ENCODE assay signal across 22 cellular contexts in genomic region chr3:98712726-98713125, GRCh38. TPM values are rescaled to one million over a fixed set of nuclear protein-coding genes. Genes with fewer than 3 reads are reported as not detected.
DNase-seq lines count a peak whose midpoint lies in the region; ATAC-seq and TF ChIP-seq lines count a peak whose summit lies in the region.
"Had no signal": no experiment of that assay in that cellular context is flagged by ENCODE, and none has a peak within 500 bp of the region (broad histone marks: within the 10 kb centered on the region; RNA-seq: fewer than 3 reads in every experiment).

No MANE protein-coding gene starts in this region.

- WGBS in trophoblast cell (ENCODE audit: extremely low coverage, insufficient coverage, insufficient read length): no CpG with 5 or more reads among the region's 6 CpGs

- DNase-seq in epithelial cell of esophagus (ENCODE audit: low read depth): peak; percentile 17
- DNase-seq in trophoblast cell: peak; percentile 85 to 95
- no peak for DNase-seq in KBM-7
- no peak for DNase-seq in effector CD8-positive, alpha-beta T cell (lab: John Stamatoyannopoulos, UW)
- DNase-seq: 8988T; ACHN; BE2C; C1 segment of cervical spinal cord; CD4-positive, alpha-beta memory T cell; CD4-positive, CD25-positive, alpha-beta regulatory T cell; CD8-positive, alpha-beta memory T cell; COR-L47; DMS 273 treated with DMSO at 0.1 percent for 48 hours; DMS153; DMS53; DMS79; DND-41; EL; GDM1 had no signal

- H3K23ac ChIP-seq in trophoblast cell (ENCODE audit: low read length): no peak overlapping the region

- H3K14ac ChIP-seq in trophoblast cell (ENCODE audit: low read length): no peak overlapping the region

- H4K91ac ChIP-seq in trophoblast cell (ENCODE audit: low read depth, low read length): no peak overlapping the region

- H3K9me3 ChIP-seq in trophoblast cell (ENCODE audit: insufficient read depth, low read depth, low read length): no peaks in the 10 kb centered on the region
- H3K9me3 ChIP-seq: BLaER1 had no signal

- no peak overlapping the region for H3K4me2 ChIP-seq in trophoblast cell (ENCODE audit: low read length)
- H3K4me2 ChIP-seq: BLaER1 had no signal

- no peak for TF ChIP-seq CTCF in epithelial cell of esophagus (IDR thresholded peaks at IDR 0.05; ENCODE audit: insufficient read depth, low read depth, low read length, missing control alignments)

- H2AFZ ChIP-seq in trophoblast cell (ENCODE audit: insufficient read depth, low read length, poor library complexity): no peak overlapping the region

- no peak overlapping the region for H2BK120ac ChIP-seq in trophoblast cell (ENCODE audit: insufficient read depth, low read length, poor library complexity)

- H3K4ac ChIP-seq in trophoblast cell (ENCODE audit: low read depth, low read length): no peak overlapping the region

- no peak overlapping the region for H2AK5ac ChIP-seq in trophoblast cell (ENCODE audit: low read length)

- no peak overlapping the region for H3K27ac ChIP-seq in trophoblast cell (ENCODE audit: low read depth, low read length)
- H3K27ac ChIP-seq: BLaER1 had no signal

- H4K8ac ChIP-seq in trophoblast cell (ENCODE audit: low read depth, low read length): no peak overlapping the region

- H3K79me1 ChIP-seq in trophoblast cell (ENCODE audit: low read length): no peaks in the 10 kb centered on the region

- no peak overlapping the region for H4K12ac ChIP-seq in trophoblast cell (ENCODE audit: low read depth, low read length)

- H3K27me3 ChIP-seq in trophoblast cell (ENCODE audit: insufficient read depth, low read length): no peaks in the 10 kb centered on the region
- H3K27me3 ChIP-seq: BE2C, BLaER1 had no signal

- H2BK5ac ChIP-seq in trophoblast cell (ENCODE audit: low read depth, low read length, poor library complexity): no peak overlapping the region

- no peak overlapping the region for H3K18ac ChIP-seq in trophoblast cell (ENCODE audit: low read length)

- H3K4me3 ChIP-seq in epithelial cell of esophagus (ENCODE audit: low read length) (no peak overlapping the region), trophoblast cell (ENCODE audit: low read depth, low read length) (no peak overlapping the region)
- H3K4me3 ChIP-seq: BLaER1, GM12878 had no signal

- peaks cover 2 to 5% of the 10 kb centered on the region in 2 experiments for H3K4me1 ChIP-seq in trophoblast cell (ENCODE audit: control insufficient read depth in 1 of 2, insufficient read depth in 2 of 2, low read length in 2 of 2)

- H3K36me3 ChIP-seq in trophoblast cell (ENCODE audit: control insufficient read depth in 1 of 2, insufficient read depth in 2 of 2, low read length in 2 of 2): no peaks in the 10 kb centered on the region
- H3K36me3 ChIP-seq: BE2C, BLaER1 had no signal

- no peaks in the 10 kb centered on the region for H3K79me2 ChIP-seq in trophoblast cell (ENCODE audit: control insufficient read depth, insufficient read depth, low read length, poor library complexity)

- in situ Hi-C loops in KBM-7 (cut with MboI; ENCODE audit: low pct_unique_long_range_greater_than_20kb, low sequenced_read_pairs): no loop called here

- no peak overlapping the region for H3K9ac ChIP-seq in trophoblast cell (ENCODE audit: low read length)
- H3K9ac ChIP-seq: BLaER1 had no signal

- no peak for ATAC-seq in GM19324 (IDR thresholded peaks at IDR 0.05; ENCODE audit: low FRiP score, unreplicated experiment)
- ATAC-seq: GM12878 had no signal

- H2BK12ac ChIP-seq in trophoblast cell (ENCODE audit: low read length): no peak overlapping the region

RNA-seq across cellular contexts. Expression of gene ST3GAL6, which starts 50.4 kb away (rescaled TPM):
- polyA plus RNA-seq in trophoblast cell (2013): 8.0 and 8.2 TPM in 2 replicates
- polyA plus RNA-seq: CD8-positive, alpha-beta memory T cell had no signal

Comparison
In these comparisons a context has a peak if more than half of its experiments do, and no peak if none do; other contexts are left out.
1. DNase-seq: peak in epithelial cell of esophagus (single experiment) and trophoblast cell (2 of 2); none in KBM-7 (single experiment) and effector CD8-positive, alpha-beta T cell (single experiment).